In genomic region chr10:69573056-69573806, GRCh38 we compare ENCODE assay signal across 10 cellular contexts. TPM values are rescaled to one million over a fixed set of nuclear protein-coding genes. Genes with fewer than 3 reads are reported as not detected.
DNase-seq lines count a peak whose midpoint lies in the region; ATAC-seq and TF ChIP-seq lines count a peak whose summit lies in the region.
"Had no signal": no experiment of that assay in that cellular context is flagged by ENCODE, and none has a peak within 500 bp of the region (broad histone marks: within the 10 kb centered on the region; RNA-seq: fewer than 3 reads in every experiment).

NEUROG3 (minus strand) TSS chr10:69573422; CDS start chr10:69573043, 379 bp downstream.

- TF ChIP-seq CTCF in Loucy (conservative IDR thresholded peaks at IDR 0.05; ENCODE audit: low read length): no peak
- TF ChIP-seq CTCF in left lung (IDR thresholded peaks at IDR 0.05): no peak

- peak within 1 kb of the TSS; percentile 31 for H3K9ac ChIP-seq in Loucy (ENCODE audit: low read depth, low read length, poor library complexity, severe bottlenecking)

- H2AFZ ChIP-seq in Loucy (ENCODE audit: low read length): peak within 1 kb of the TSS; percentile 30; the same call in 1 of the 2 replicates

- H3K4me3 ChIP-seq in Loucy (ENCODE audit: low read length, poor library complexity, severe bottlenecking) (peak within 1 kb of the TSS; percentile 25), skin epidermis (peak within 1 kb of the TSS in 5 of 7 experiments; percentile 3 to 17 (median 14)), left lung (peak within 1 kb of the TSS in 1 of 2 donors; percentile 8)
- H3K4me3 ChIP-seq: SJSA1 had no signal

- ATAC-seq in effector memory CD8-positive, alpha-beta T cell (replicated peaks): peak; percentile 25
- no peak for ATAC-seq in left lung

- H3K36me3 Mint-ChIP-seq in effector memory CD8-positive, alpha-beta T cell (ENCODE audit: insufficient read depth): peaks cover 5% of the 10 kb centered on the region

- no peaks in the 10 kb centered on the region for H3K27me3 ChIP-seq in Loucy (ENCODE audit: insufficient read depth, low read length, poor library complexity, severe bottlenecking)
- H3K27me3 ChIP-seq in left lung: peaks cover 97 to 100% of the 10 kb centered on the region in 2 donors

- no peaks in the 10 kb centered on the region for H4K20me1 ChIP-seq in Loucy (ENCODE audit: insufficient read depth, low read length, poor library complexity, severe bottlenecking)

- DNase-seq in NCI-H345 treated with DMSO at 0.1 percent for 48 hours (lab: John Stamatoyannopoulos, UW; ENCODE audit: unreplicated experiment) (peak; percentile 13), NCI-H345 (lab: John Stamatoyannopoulos, UW) (no peak), NCI-H2107 treated with DMSO at 0.1 percent for 48 hours (lab: John Stamatoyannopoulos, UW; ENCODE audit: unreplicated experiment) (no peak), left lung (no peak), NCI-H1930 (lab: John Stamatoyannopoulos, UW) (no peak)
- DNase-seq in effector memory CD8-positive, alpha-beta T cell: no peak

- H3K9me3 Mint-ChIP-seq in effector memory CD8-positive, alpha-beta T cell: no peaks in the 10 kb centered on the region

- H3K4me1 ChIP-seq in Loucy (ENCODE audit: insufficient read depth, low read length, poor library complexity, severe bottlenecking) (peaks cover 16% of the 10 kb centered on the region), left lung (peaks cover 3 to 14% of the 10 kb centered on the region in 2 donors)
- H3K4me1 ChIP-seq: SJSA1 had no signal

- no peaks in the 10 kb centered on the region for H3K36me3 ChIP-seq in Loucy (ENCODE audit: insufficient read depth, low read length)
- H3K36me3 ChIP-seq in left lung: no peaks in the 10 kb centered on the region
- H3K36me3 ChIP-seq: SJSA1 had no signal

- H3K27ac ChIP-seq in skin epidermis (no peak within 1 kb of the TSS), left lung (no peak within 1 kb of the TSS)
- H3K27ac ChIP-seq: SJSA1 had no signal

- no peak within 1 kb of the TSS for H3K27ac Mint-ChIP-seq in effector memory CD8-positive, alpha-beta T cell

- H3K79me2 ChIP-seq in Loucy (ENCODE audit: insufficient read depth, low read length): peaks cover 3% of the 10 kb centered on the region; the same call in 1 of the 2 replicates

- H3K9me2 ChIP-seq in Loucy (replicated peaks; ENCODE audit: low read depth, low read length): no peaks in the 10 kb centered on the region

- peak within 1 kb of the TSS; percentile 43 for H3K4me2 ChIP-seq in Loucy (ENCODE audit: low read depth, low read length, poor library complexity, severe bottlenecking)

- H3K9me3 ChIP-seq in Loucy (ENCODE audit: insufficient read depth, low read depth, low read length): no peaks in the 10 kb centered on the region
- H3K9me3 ChIP-seq in left lung: no peaks in the 10 kb centered on the region
- H3K9me3 ChIP-seq: SJSA1 had no signal

- no peaks in the 10 kb centered on the region for H3F3A ChIP-seq in Loucy (ENCODE audit: low read depth)

- peaks cover 83 to 98% of the 10 kb centered on the region in 2 donors for H3K27me3 Mint-ChIP-seq in effector memory CD8-positive, alpha-beta T cell

- intact Hi-C loops in left lung (cut with DNase I): no loop called here

- H3K4me3 Mint-ChIP-seq in effector memory CD8-positive, alpha-beta T cell: peak within 1 kb of the TSS; percentile 85 to 86

- peaks cover 22 to 28% of the 10 kb centered on the region in 2 donors for H3K4me1 Mint-ChIP-seq in effector memory CD8-positive, alpha-beta T cell (ENCODE audit: low read depth in 2 of 2)

RNA-seq across cellular contexts. Expression of gene NEUROG3, which starts in this region (rescaled TPM):
- total RNA-seq in left lung: not detected
- total RNA-seq: fibroblast of villous mesenchyme, SJSA1 had no signal
